Comparison of ENCODE assay signal across 17 cellular contexts in the genomic region with DNA sequence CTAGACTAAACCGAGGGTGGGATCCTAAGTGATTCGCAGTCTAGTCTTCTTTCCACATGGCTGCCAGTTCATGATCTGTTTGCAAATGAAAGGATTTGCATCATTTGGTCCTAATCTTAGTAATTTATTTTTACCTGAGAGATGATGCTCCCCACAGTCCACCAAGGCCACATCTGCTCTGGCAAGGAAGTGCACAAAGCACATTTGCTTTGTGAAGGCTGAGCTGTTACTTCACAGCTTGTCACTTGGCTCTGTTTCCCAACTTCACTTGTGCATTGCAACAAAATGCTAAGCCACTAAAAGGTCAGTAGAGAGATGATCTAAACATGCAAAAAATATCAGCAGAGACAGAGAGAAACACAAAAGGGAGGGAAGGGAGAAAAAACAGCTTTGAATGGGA.
DNase-seq lines count a peak whose midpoint lies in the region; TF ChIP-seq lines count a peak whose summit lies in the region.
"Had no signal": no experiment of that assay in that cellular context is flagged by ENCODE, and none has a peak within 500 bp of the region (broad histone marks: within the 10 kb centered on the region; RNA-seq: fewer than 3 reads in every experiment).

No MANE protein-coding gene starts in this region.

- TF ChIP-seq CTCF in fibroblast of mammary gland (conservative IDR thresholded peaks at IDR 0.05; ENCODE audit: control insufficient read depth, insufficient read depth, low read depth, low read length) = no peak

- no peak overlapping the region for H3K4me3 ChIP-seq in fibroblast of mammary gland (ENCODE audit: control insufficient read depth, low read depth, low read length)
- H3K4me3 ChIP-seq: esophagus squamous epithelium, GM23338 had no signal

- DNase-seq in EH (ENCODE audit: low read depth) = peak; percentile 38
- DNase-seq in NCI-H460 (ENCODE audit: extremely low read depth, low read depth) = peak; percentile 53
- peak; percentile 67 for DNase-seq in fibroblast of mammary gland (ENCODE audit: low read depth)
- DNase-seq in mucosa of gallbladder (ENCODE audit: low spot score) = peak; percentile 21
- no peak for DNase-seq in DMS53 treated with DMSO at 0.1 percent for 48 hours (lab: John Stamatoyannopoulos, UW; ENCODE audit: unreplicated experiment)
- DNase-seq in retina = no peak
- DNase-seq in stimulated activated CD4-positive, alpha-beta T cell treated with anti-CD3 and anti-CD28 coated beads, Interleukin-15, amount 100 ng/mL, for 24 hours = no peak
- no peak for DNase-seq in activated CD4-positive, alpha-beta T cell treated with anti-CD3 and anti-CD28 coated beads, Interleukin-2, amount 50 U/mL, for 1 hour
- DNase-seq: aorta; dermis blood vessel endothelial cell; DMS53; esophagus squamous epithelium; mammary epithelial cell; NCI-H1930; stimulated activated CD4-positive, alpha-beta T cell treated with anti-CD3 and anti-CD28 coated beads, Interleukin-2, amount 100 ng/mL, for 24 hours; T-helper 1 cell had no signal

Comparison
In these comparisons a context has a peak if more than half of its experiments do, and no peak if none do; other contexts are left out.
1. DNase-seq: peak in EH (single experiment), NCI-H460 (single experiment), fibroblast of mammary gland (single experiment) and mucosa of gallbladder (single experiment); none in DMS53 treated with DMSO at 0.1 percent for 48 hours (single experiment), retina (single experiment), stimulated activated CD4-positive, alpha-beta T cell treated with anti-CD3 and anti-CD28 coated beads, Interleukin-15, amount 100 ng/mL, for 24 hours (single experiment) and activated CD4-positive, alpha-beta T cell treated with anti-CD3 and anti-CD28 coated beads, Interleukin-2, amount 50 U/mL, for 1 hour (single experiment).